ENCODE assay signal across 32 cellular contexts in genomic region chr11:70061734-70062133, GRCh38. TPM values are rescaled to one million over a fixed set of nuclear protein-coding genes. Genes with fewer than 3 reads are reported as not detected.
"Had no signal": no experiment of that assay in that cellular context is flagged by ENCODE, and none has a peak within 500 bp of the region (broad histone marks: within the 10 kb centered on the region; RNA-seq: fewer than 3 reads in every experiment).

No MANE protein-coding gene starts in this region.

- H3K9me3 ChIP-seq: ovary, psoas muscle, suprapubic skin, testis, tibial artery, transverse colon, upper lobe of right lung, uterus had no signal

- H3K36me3 ChIP-seq: ovary, spleen, suprapubic skin, tibial artery, transverse colon, upper lobe of right lung, uterus had no signal

- H3K9me3 Mint-ChIP-seq: natural killer cell treated with Interleukin-12 subunit alpha and Interleukin-12 subunit beta and Interleukin-15 and Interleukin-18, amount 100 ng/mL, for 72 hours had no signal

- H3K4me3 Mint-ChIP-seq: naive thymus-derived CD8-positive, alpha-beta T cell; natural killer cell treated with Interleukin-12 subunit alpha and Interleukin-12 subunit beta and Interleukin-15 and Interleukin-18, amount 100 ng/mL, for 72 hours; nephron progenitor cell; neural crest cell; stimulated activated memory B cell treated with anti-CD40 and anti-IgM and Interleukin-4, amounts not matched to agents 10 μg/mL and 1 μg/mL and 100 μg/mL, for 72 hours; stimulated activated naive CD8-positive, alpha-beta T cell treated with anti-CD3 and anti-CD28 coated beads, Interleukin-15, amount 100 ng/mL, for 72 hours; type B pancreatic cell had no signal

- H3K4me1 Mint-ChIP-seq: naive thymus-derived CD8-positive, alpha-beta T cell; stimulated activated memory B cell treated with anti-CD40 and anti-IgM and Interleukin-4, amounts not matched to agents 10 μg/mL and 1 μg/mL and 100 μg/mL, for 72 hours; stimulated activated naive CD8-positive, alpha-beta T cell treated with anti-CD3 and anti-CD28 coated beads, Interleukin-15, amount 100 ng/mL, for 72 hours had no signal

- ATAC-seq: naive thymus-derived CD8-positive, alpha-beta T cell; psoas muscle; right cardiac atrium; sciatic nerve; stimulated activated memory B cell treated with anti-CD40 and anti-IgM and Interleukin-4, amounts not matched to agents 10 μg/mL and 1 μg/mL and 100 μg/mL, for 72 hours; stimulated activated naive CD8-positive, alpha-beta T cell treated with anti-CD3 and anti-CD28 coated beads, Interleukin-15, amount 100 ng/mL, for 72 hours; stimulated activated naive CD8-positive, alpha-beta T cell treated with anti-CD3 and anti-CD28 coated beads, Interleukin-15, Interleukin-2, amounts not matched to agents 100 U/mL and 50 U/mL, for 24 hours; upper lobe of right lung had no signal

- H3K4me1 ChIP-seq: parathyroid adenoma, psoas muscle, spleen, testis, upper lobe of right lung, uterus had no signal

- H3K4me3 ChIP-seq: ovary, psoas muscle, skin epidermis, smooth muscle cell, spleen, suprapubic skin, testis, tibial artery, transverse colon, upper lobe of right lung, uterus had no signal

- H3K27me3 ChIP-seq: ovary, testis, tibial artery, upper lobe of right lung, uterus had no signal

- DNase-seq: naive thymus-derived CD8-positive, alpha-beta T cell; nephron progenitor cell; occipital lobe; ovary; psoas muscle; spleen; stimulated activated CD4-positive, alpha-beta T cell treated with anti-CD3 and anti-CD28 coated beads, Interleukin-12 subunit alpha, Interleukin-12 subunit beta, amount 100 ng/mL, for 4 hours; stimulated activated CD4-positive, alpha-beta T cell treated with anti-CD3 and anti-CD28 coated beads, Interleukin-1b, Interleukin-23, amount 100 ng/mL, for 48 hours; stimulated activated CD4-positive, alpha-beta T cell treated with anti-CD3 and anti-CD28 coated beads, Interleukin-4, amount 100 ng/mL, for 1 hour; stimulated activated CD4-positive, alpha-beta T cell treated with anti-CD3 and anti-CD28 coated beads, Interleukin-4, amount 100 ng/mL, for 4 hours; stimulated activated CD8-positive, alpha-beta memory T cell treated with anti-CD3 and anti-CD28 coated beads, Interleukin-4, amount 100 ng/mL, for 48 hours; stimulated activated naive CD4-positive, alpha-beta T cell; stimulated activated naive CD8-positive, alpha-beta T cell treated with anti-CD3 and anti-CD28 coated beads, Interleukin-15, amount 100 ng/mL, for 72 hours; stimulated activated naive CD8-positive, alpha-beta T cell treated with anti-CD3 and anti-CD28 coated beads, Interleukin-15, Interleukin-2, amounts not matched to agents 100 U/mL and 50 U/mL, for 24 hours; substantia nigra; testis; tibial artery; transverse colon; upper lobe of right lung; uterus had no signal

- H3K27ac Mint-ChIP-seq: naive thymus-derived CD8-positive, alpha-beta T cell; natural killer cell treated with Interleukin-12 subunit alpha and Interleukin-12 subunit beta and Interleukin-15 and Interleukin-18, amount 100 ng/mL, for 72 hours; nephron progenitor cell; progenitor cell of endocrine pancreas; stimulated activated memory B cell treated with anti-CD40 and anti-IgM and Interleukin-4, amounts not matched to agents 10 μg/mL and 1 μg/mL and 100 μg/mL, for 72 hours; stimulated activated naive CD8-positive, alpha-beta T cell treated with anti-CD3 and anti-CD28 coated beads, Interleukin-15, amount 100 ng/mL, for 72 hours; type B pancreatic cell had no signal

- H3K27me3 Mint-ChIP-seq: type B pancreatic cell had no signal

- H3K4me2 ChIP-seq: smooth muscle cell had no signal

- H2AFZ ChIP-seq: parathyroid adenoma had no signal

- H3K9ac ChIP-seq: parathyroid adenoma had no signal

- H3K79me2 ChIP-seq: parathyroid adenoma had no signal

- H3K36me3 Mint-ChIP-seq: stimulated activated memory B cell treated with anti-CD40 and anti-IgM and Interleukin-4, amounts not matched to agents 10 μg/mL and 1 μg/mL and 100 μg/mL, for 72 hours; type B pancreatic cell had no signal

- H3K27ac ChIP-seq: ovary, parathyroid adenoma, psoas muscle, skin epidermis, spleen, suprapubic skin, testis, tibial artery, transverse colon, upper lobe of right lung, uterus had no signal

RNA-seq across cellular contexts. Expression of gene ANO1, which starts 16.4 kb away (rescaled TPM):
- total RNA-seq: naive thymus-derived CD8-positive, alpha-beta T cell; natural killer cell treated with Interleukin-12 subunit alpha and Interleukin-12 subunit beta and Interleukin-15 and Interleukin-18, amount 100 ng/mL, for 72 hours; neural crest cell; osteoblast had no signal
- polyA plus RNA-seq: naive thymus-derived CD8-positive, alpha-beta T cell had no signal
